ENCODE assay signal across 35 cellular contexts in the genomic region with DNA sequence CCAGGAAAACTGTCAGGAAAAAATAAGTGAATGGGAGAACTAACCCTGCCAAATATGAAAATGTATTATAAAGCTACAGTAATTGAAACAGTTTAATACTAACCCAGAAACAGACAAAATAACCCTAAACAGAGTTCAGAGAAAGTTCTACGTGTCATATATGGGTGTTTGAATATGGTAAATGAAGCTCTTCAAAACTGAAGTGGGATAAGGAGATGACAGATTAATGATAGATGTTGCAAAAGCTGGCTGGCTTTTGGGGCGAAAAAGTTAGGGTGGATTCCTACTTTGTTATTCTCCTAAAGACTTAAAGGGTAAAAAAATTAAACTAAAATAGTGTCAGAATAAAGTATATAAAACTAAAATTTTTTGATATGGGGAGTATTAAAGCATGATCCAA.
DNase-seq lines count a peak whose midpoint lies in the region; ATAC-seq, FAIRE-seq and TF ChIP-seq lines count a peak whose summit lies in the region.
"Had no signal": no experiment of that assay in that cellular context is flagged by ENCODE, and none has a peak within 500 bp of the region (broad histone marks: within the 10 kb centered on the region; RNA-seq: fewer than 3 reads in every experiment).

No MANE protein-coding gene starts in this region.

- WGBS in K562 (ENCODE audit: insufficient coverage, low coverage, missing lambda C conversion rate): 0% methylated on average over 2 of the region's 2 CpGs
- 77% methylated on average over 2 of the region's 2 CpGs for WGBS in suprapubic skin

- H3K4me1 ChIP-seq in K562 (replicated peaks in 1 of 2; ENCODE audit: control insufficient read depth in 2 of 2, insufficient read depth in 2 of 2, low read length in 2 of 2): no peaks in the 10 kb centered on the region
- H3K4me1 ChIP-seq in suprapubic skin: peaks cover 21% of the 10 kb centered on the region
- H3K4me1 ChIP-seq: BE2C, BLaER1, Caco-2 had no signal

- no peak overlapping the region for H3K9ac ChIP-seq in K562 (ENCODE audit: insufficient read depth in 1 of 2, low read depth in 2 of 2, low read length in 2 of 2)
- H3K9ac ChIP-seq: BLaER1; BLaER1 treated with 17β-estradiol and CSF1 and Interleukin-3, amounts not matched to agents 10 nM and 100 nM had no signal

- DNase-seq in K562 (ENCODE audit: extremely low read depth in 1 of 4, low spot score in 3 of 4) (no peak), suprapubic skin (ENCODE audit: low spot score in 2 of 2) (no peak), HT-29 (ENCODE audit: low spot score) (no peak), DMS153 treated with DMSO at 0.1 percent for 48 hours (lab: John Stamatoyannopoulos, UW; ENCODE audit: unreplicated experiment) (no peak)
- DNase-seq in activated CD4-positive, alpha-beta T cell treated with anti-CD3 and anti-CD28 coated beads, Interleukin-2, amount 50 U/mL, for 4 hours: no peak
- DNase-seq: 8988T; ACHN; AML-193; BE2C; C1 segment of cervical spinal cord; Caco-2; Calu3; CD4-positive, alpha-beta memory T cell; CD4-positive, alpha-beta T cell; CD4-positive, CD25-positive, alpha-beta regulatory T cell; CD8-positive, alpha-beta memory T cell; CD8-positive, alpha-beta T cell; COR-L47; DMS 273 treated with DMSO at 0.1 percent for 48 hours; DMS153; DMS53; DMS79; DMS79 treated with DMSO at 0.1 percent for 48 hours; DND-41; EL had no signal

- no peaks in the 10 kb centered on the region for H4K20me1 ChIP-seq in K562 (replicated peaks; ENCODE audit: control insufficient read depth, insufficient read depth, low read length)
- H4K20me1 ChIP-seq: BLaER1; BLaER1 treated with 17β-estradiol and CSF1 and Interleukin-3, amounts not matched to agents 10 nM and 100 nM had no signal

- H2AFZ ChIP-seq in K562 (ENCODE audit: low read depth, low read length): no peak overlapping the region

- in situ Hi-C loops in K562 (cut with MboI): no loop called here

- ATAC-seq in K562: no peak
- ATAC-seq in HG03469 (IDR thresholded peaks at IDR 0.05; ENCODE audit: unreplicated experiment): no peak
- ATAC-seq: A549; CD8-positive, alpha-beta T cell had no signal

- no peak overlapping the region for H3K4me2 ChIP-seq in K562 (ENCODE audit: insufficient read depth, low read length)
- H3K4me2 ChIP-seq: A549; BLaER1; BLaER1 treated with 17β-estradiol and CSF1 and Interleukin-3, amounts not matched to agents 10 nM and 100 nM had no signal

- TF ChIP-seq CTCF in VCaP (conservative IDR thresholded peaks at IDR 0.05) (no peak), K562 (IDR thresholded peaks at IDR 0.05 in 2 of 3, conservative IDR thresholded peaks at IDR 0.05 in 1 of 3; ENCODE audit: insufficient read depth in 2 of 3, low read depth in 1 of 3, low read length in 3 of 3) (no peak), suprapubic skin (IDR thresholded peaks at IDR 0.05) (no peak)

- H3K36me3 ChIP-seq in K562 (ENCODE audit: control insufficient read depth, insufficient read depth, low read length) (no peaks in the 10 kb centered on the region), suprapubic skin (no peaks in the 10 kb centered on the region)
- H3K36me3 ChIP-seq: BE2C; BLaER1; BLaER1 treated with 17β-estradiol and CSF1 and Interleukin-3, amounts not matched to agents 10 nM and 100 nM had no signal

- H3K27me3 ChIP-seq in K562 (ENCODE audit: control insufficient read depth in 2 of 2, insufficient read depth in 2 of 2, low read length in 2 of 2) (peaks cover 2 to 13% of the 10 kb centered on the region in 2 experiments; a peak in 3 of 5 replicates), suprapubic skin (no peaks in the 10 kb centered on the region)
- H3K27me3 ChIP-seq: BE2C; BLaER1; BLaER1 treated with 17β-estradiol and CSF1 and Interleukin-3, amounts not matched to agents 10 nM and 100 nM had no signal

- TF ChIP-seq POLR2A in K562 (conservative IDR thresholded peaks at IDR 0.05) (no peak), suprapubic skin (IDR thresholded peaks at IDR 0.05) (no peak)

- no TSS peak for BruUV-seq in K562 (replicated peaks; lab: Mats Ljungman, UMichigan)

- POLR2A ChIA-PET in K562 (lab: Yijun Ruan, JAX): no interaction called here

- TF ChIP-seq RAD21 in K562 (CRISPR knock-in tag; conservative IDR thresholded peaks at IDR 0.05 in 1 of 2, IDR thresholded peaks at IDR 0.05 in 1 of 2): no peak

- no peak for TF ChIP-seq EP300 in K562 (IDR thresholded peaks at IDR 0.05; ENCODE audit: low read length)
- no peak for TF ChIP-seq EP300 in suprapubic skin (IDR thresholded peaks at IDR 0.05)

- intact Hi-C loops in K562 (cut with micrococcal nuclease): no loop called here

- H3K4me3 ChIP-seq in K562: no peak overlapping the region
- no peak overlapping the region for H3K4me3 ChIP-seq in suprapubic skin
- H3K4me3 ChIP-seq: A549; BLaER1; BLaER1 treated with 17β-estradiol and CSF1 and Interleukin-3, amounts not matched to agents 10 nM and 100 nM had no signal

- H3K9me3 ChIP-seq in K562 (replicated peaks; ENCODE audit: control insufficient read depth, insufficient read depth, low read depth, low read length) (no peaks in the 10 kb centered on the region), suprapubic skin (no peaks in the 10 kb centered on the region)
- H3K9me3 ChIP-seq: A549; BE2C; BLaER1; BLaER1 treated with 17β-estradiol and CSF1 and Interleukin-3, amounts not matched to agents 10 nM and 100 nM; Caco-2 had no signal

- CTCF ChIA-PET in K562 (lab: Yijun Ruan, JAX; ENCODE audit: low intra/inter-chr PET ratio): no interaction called here

- no peaks in the 10 kb centered on the region for H3K79me2 ChIP-seq in K562 (ENCODE audit: control insufficient read depth, insufficient read depth, low read length)

- FAIRE-seq in K562 (lab: Jason Lieb, UNC) (peak; percentile 19), islet of Langerhans (lab: Jason Lieb, UNC) (peak; percentile 64)
- FAIRE-seq: A204.1, A549, D721Med had no signal

- H3K27ac ChIP-seq in VCaP (peak overlapping the region; percentile 77), K562 (ENCODE audit: extremely low read depth, low read depth, low read length) (no peak overlapping the region), suprapubic skin (peak overlapping the region; percentile 27)
- H3K27ac ChIP-seq: 22Rv1; A549; BLaER1; BLaER1 treated with 17β-estradiol and CSF1 and Interleukin-3, amounts not matched to agents 10 nM and 100 nM; C4-2B had no signal

- no peaks in the 10 kb centered on the region for H3K9me1 ChIP-seq in K562 (ENCODE audit: control insufficient read depth, insufficient read depth, low read length)

TF ChIP-seq in K562, 482 proteins besides CTCF, POLR2A, EP300 and RAD21 (continues in another document):
- TF ChIP-seq HDAC6 (IDR thresholded peaks at IDR 0.05; ENCODE audit: low read depth, low read length): no peak
- TF ChIP-seq USF1 (CRISPR knock-in tag; IDR thresholded peaks at IDR 0.05): no peak
- TF ChIP-seq, protein P1, sequence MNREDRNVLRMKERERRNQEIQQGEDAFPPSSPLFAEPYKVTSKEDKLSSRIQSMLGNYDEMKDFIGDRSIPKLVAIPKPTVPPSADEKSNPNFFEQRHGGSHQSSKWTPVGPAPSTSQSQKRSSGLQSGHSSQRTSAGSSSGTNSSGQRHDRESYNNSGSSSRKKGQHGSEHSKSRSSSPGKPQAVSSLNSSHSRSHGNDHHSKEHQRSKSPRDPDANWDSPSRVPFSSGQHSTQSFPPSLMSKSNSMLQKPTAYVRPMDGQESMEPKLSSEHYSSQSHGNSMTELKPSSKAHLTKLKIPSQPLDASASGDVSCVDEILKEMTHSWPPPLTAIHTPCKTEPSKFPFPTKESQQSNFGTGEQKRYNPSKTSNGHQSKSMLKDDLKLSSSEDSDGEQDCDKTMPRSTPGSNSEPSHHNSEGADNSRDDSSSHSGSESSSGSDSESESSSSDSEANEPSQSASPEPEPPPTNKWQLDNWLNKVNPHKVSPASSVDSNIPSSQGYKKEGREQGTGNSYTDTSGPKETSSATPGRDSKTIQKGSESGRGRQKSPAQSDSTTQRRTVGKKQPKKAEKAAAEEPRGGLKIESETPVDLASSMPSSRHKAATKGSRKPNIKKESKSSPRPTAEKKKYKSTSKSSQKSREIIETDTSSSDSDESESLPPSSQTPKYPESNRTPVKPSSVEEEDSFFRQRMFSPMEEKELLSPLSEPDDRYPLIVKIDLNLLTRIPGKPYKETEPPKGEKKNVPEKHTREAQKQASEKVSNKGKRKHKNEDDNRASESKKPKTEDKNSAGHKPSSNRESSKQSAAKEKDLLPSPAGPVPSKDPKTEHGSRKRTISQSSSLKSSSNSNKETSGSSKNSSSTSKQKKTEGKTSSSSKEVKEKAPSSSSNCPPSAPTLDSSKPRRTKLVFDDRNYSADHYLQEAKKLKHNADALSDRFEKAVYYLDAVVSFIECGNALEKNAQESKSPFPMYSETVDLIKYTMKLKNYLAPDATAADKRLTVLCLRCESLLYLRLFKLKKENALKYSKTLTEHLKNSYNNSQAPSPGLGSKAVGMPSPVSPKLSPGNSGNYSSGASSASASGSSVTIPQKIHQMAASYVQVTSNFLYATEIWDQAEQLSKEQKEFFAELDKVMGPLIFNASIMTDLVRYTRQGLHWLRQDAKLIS (CRISPR knock-in tag; IDR thresholded peaks at IDR 0.05): no peak
- no peak for TF ChIP-seq TEAD4 (IDR thresholded peaks at IDR 0.05; ENCODE audit: low read length)
- TF ChIP-seq TEAD4 (CRISPR knock-in tag; IDR thresholded peaks at IDR 0.05; ENCODE audit: borderline replicate concordance): no peak
- TF ChIP-seq CEBPB (tag; IDR thresholded peaks at IDR 0.05): 0 out of 2 replicates have a peak, but pooled peaks have one; percentile 15
- no peak for TF ChIP-seq CEBPG (CRISPR knock-in tag; IDR thresholded peaks at IDR 0.05)
- peak in 1 of 2 experiments; percentile 21; a peak in 1 of 4 replicates for TF ChIP-seq CEBPG (tag; conservative IDR thresholded peaks at IDR 0.05 in 1 of 2, IDR thresholded peaks at IDR 0.05 in 1 of 2)
- TF ChIP-seq NFRKB (IDR thresholded peaks at IDR 0.05; ENCODE audit: low read depth): no peak
- TF ChIP-seq ZNF184 (CRISPR knock-in tag; IDR thresholded peaks at IDR 0.05): no peak
- no peak for TF ChIP-seq RBM39 (optimal IDR thresholded peaks at IDR 0.05; ENCODE audit: low read depth, low read length)
- TF ChIP-seq ETV6 (IDR thresholded peaks at IDR 0.05; ENCODE audit: borderline replicate concordance in 1 of 2, low read depth in 2 of 2, low read length in 1 of 2): no peak
- no peak for TF ChIP-seq ETV6 (CRISPR knock-in tag; IDR thresholded peaks at IDR 0.05; ENCODE audit: borderline replicate concordance)
- no peak for TF ChIP-seq MAX (CRISPR knock-in tag; IDR thresholded peaks at IDR 0.05)
- TF ChIP-seq ZNF589 (CRISPR knock-in tag; IDR thresholded peaks at IDR 0.05; ENCODE audit: low read depth): no peak
